In genomic region chr17:66373079-66373478, GRCh38 we compare ENCODE assay signal across 1 cellular context.
TF ChIP-seq lines count a peak whose summit lies in the region.

No MANE protein-coding gene starts in this region.

TF ChIP-seq in K562, 482 proteins besides CTCF, POLR2A, EP300 and RAD21:
- TF ChIP-seq ETS1 (conservative IDR thresholded peaks at IDR 0.05; ENCODE audit: control insufficient read depth, low read depth, low read length) (no peak), MBD2 (IDR thresholded peaks at IDR 0.05; ENCODE audit: borderline replicate concordance, low read depth) (no peak), MEIS2 (IDR thresholded peaks at IDR 0.05; ENCODE audit: partially characterized antibody) (peak; percentile 15), SREBF2 (CRISPR knock-in tag; IDR thresholded peaks at IDR 0.05) (no peak), TSC22D4 (tag; IDR thresholded peaks at IDR 0.05) (no peak), NFE2 (IDR thresholded peaks at IDR 0.05; ENCODE audit: low read depth) (no peak), XRCC3 (IDR thresholded peaks at IDR 0.05) (no peak), NR0B1 (IDR thresholded peaks at IDR 0.05; ENCODE audit: partially characterized antibody) (no peak), PRMT5 (CRISPR knock-in tag; IDR thresholded peaks at IDR 0.05) (no peak)
